Comparison of ENCODE assay signal across 1 cellular context in the genomic region with DNA sequence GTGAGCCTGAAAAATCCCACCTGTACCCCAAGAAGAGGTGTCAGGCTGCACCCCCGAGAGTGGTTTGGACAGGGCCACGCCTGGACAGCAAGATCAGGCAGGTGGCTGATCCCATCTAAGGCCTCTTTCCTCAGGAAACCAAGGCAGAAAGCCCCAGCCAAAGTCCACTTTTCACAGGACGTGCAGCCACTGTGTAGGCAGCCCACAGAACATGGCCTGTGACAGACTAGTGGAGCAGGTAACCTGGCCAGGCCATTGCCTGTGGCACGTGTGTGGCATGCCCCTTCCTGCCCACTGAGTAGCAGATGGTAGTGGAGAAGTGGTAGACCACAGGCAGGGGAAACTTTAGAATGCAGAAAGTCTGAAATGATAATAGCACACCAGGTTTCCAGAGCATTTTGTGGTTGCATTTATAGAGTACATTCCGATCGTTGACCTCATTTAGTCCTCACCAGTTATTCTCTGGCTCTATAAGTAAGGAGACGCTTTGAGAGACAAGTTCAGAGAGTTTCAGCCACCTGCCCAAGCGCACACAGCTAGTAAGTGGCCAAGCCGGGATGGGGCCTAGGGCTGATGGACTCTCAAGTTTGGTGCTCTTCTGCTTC.
TF ChIP-seq lines count a peak whose summit lies in the region.

No MANE protein-coding gene starts in this region.

TF ChIP-seq in WTC11, 78 proteins besides CTCF, POLR2A, EP300 and RAD21 (continued from another document):
- TF ChIP-seq ETV6 (CRISPR knock-in tag; IDR thresholded peaks at IDR 0.05), result no peak
- TF ChIP-seq SOX15 (CRISPR knock-in tag; IDR thresholded peaks at IDR 0.05), result no peak
- TF ChIP-seq TCF7 (CRISPR knock-in tag; IDR thresholded peaks at IDR 0.05; ENCODE audit: low read depth), result no peak
- TF ChIP-seq, protein P1, sequence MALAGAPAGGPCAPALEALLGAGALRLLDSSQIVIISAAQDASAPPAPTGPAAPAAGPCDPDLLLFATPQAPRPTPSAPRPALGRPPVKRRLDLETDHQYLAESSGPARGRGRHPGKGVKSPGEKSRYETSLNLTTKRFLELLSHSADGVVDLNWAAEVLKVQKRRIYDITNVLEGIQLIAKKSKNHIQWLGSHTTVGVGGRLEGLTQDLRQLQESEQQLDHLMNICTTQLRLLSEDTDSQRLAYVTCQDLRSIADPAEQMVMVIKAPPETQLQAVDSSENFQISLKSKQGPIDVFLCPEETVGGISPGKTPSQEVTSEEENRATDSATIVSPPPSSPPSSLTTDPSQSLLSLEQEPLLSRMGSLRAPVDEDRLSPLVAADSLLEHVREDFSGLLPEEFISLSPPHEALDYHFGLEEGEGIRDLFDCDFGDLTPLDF (CRISPR knock-in tag; IDR thresholded peaks at IDR 0.05), result no peak
- no peak for TF ChIP-seq ESRRA (CRISPR knock-in tag; IDR thresholded peaks at IDR 0.05; ENCODE audit: borderline replicate concordance)
- TF ChIP-seq SMAD3 (CRISPR knock-in tag; IDR thresholded peaks at IDR 0.05; ENCODE audit: borderline replicate concordance), result no peak
- no peak for TF ChIP-seq E2F5 (CRISPR knock-in tag; IDR thresholded peaks at IDR 0.05)
- no peak for TF ChIP-seq FOXP1 (CRISPR knock-in tag; IDR thresholded peaks at IDR 0.05; ENCODE audit: borderline replicate concordance)
- TF ChIP-seq AR (CRISPR knock-in tag; IDR thresholded peaks at IDR 0.05), result no peak
- TF ChIP-seq CREB1 (CRISPR knock-in tag; IDR thresholded peaks at IDR 0.05), result no peak
- no peak for TF ChIP-seq NR3C1 (CRISPR knock-in tag; conservative IDR thresholded peaks at IDR 0.05; ENCODE audit: low read depth)
- no peak for TF ChIP-seq TEAD4 (CRISPR knock-in tag; IDR thresholded peaks at IDR 0.05)
